Comparison of ENCODE assay signal across 8 cellular contexts in genomic region chr6:159819932-159820640, GRCh38. TPM values are rescaled to one million over a fixed set of nuclear protein-coding genes. Genes with fewer than 3 reads are reported as not detected.
DNase-seq lines count a peak whose midpoint lies in the region; ATAC-seq, FAIRE-seq and TF ChIP-seq lines count a peak whose summit lies in the region.

No MANE protein-coding gene starts in this region.

- no TSS peak for BruUV-seq in K562 (replicated peaks; lab: Mats Ljungman, UMichigan)

- H3K4me3 ChIP-seq in Peyer's patch (peak overlapping the region in 1 of 4 donors; percentile 10), K562 (no peak overlapping the region)

- TF ChIP-seq POLR2A in Peyer's patch (IDR thresholded peaks at IDR 0.05) (no peak), K562 (conservative IDR thresholded peaks at IDR 0.05) (no peak)

- POLR2A ChIA-PET in K562 (lab: Yijun Ruan, JAX) = interaction anchor here (0.5 to 1.4 kb wide), 6 partner anchors 8 to 679 kb away, joined by 3 to 5 read pairs (median 3); no protein-coding TSS in a partner anchor

- in situ Hi-C loops in K562 (cut with MboI) = no loop called here

- no peak for FAIRE-seq in K562 (lab: Jason Lieb, UNC)

- TF ChIP-seq RAD21 in K562 (CRISPR knock-in tag; conservative IDR thresholded peaks at IDR 0.05 in 1 of 2, IDR thresholded peaks at IDR 0.05 in 1 of 2) = no peak

- H3K9ac ChIP-seq in K562 (ENCODE audit: insufficient read depth in 1 of 2, low read depth in 2 of 2, low read length in 2 of 2) = peak overlapping the region in 1 of 2 experiments; percentile 18; a peak in 2 of 4 replicates

- peaks cover 3% of the 10 kb centered on the region; the same call in 1 of the 2 replicates for H4K20me1 ChIP-seq in K562 (replicated peaks; ENCODE audit: control insufficient read depth, insufficient read depth, low read length)

- H2AFZ ChIP-seq in K562 (ENCODE audit: low read depth, low read length) = no peak overlapping the region

- H3K79me2 ChIP-seq in K562 (ENCODE audit: control insufficient read depth, insufficient read depth, low read length) = no peaks in the 10 kb centered on the region

- no peak overlapping the region for H3K4me2 ChIP-seq in K562 (ENCODE audit: insufficient read depth, low read length)

- H3K36me3 ChIP-seq in Peyer's patch = no peaks in the 10 kb centered on the region
- no peaks in the 10 kb centered on the region for H3K36me3 ChIP-seq in K562 (ENCODE audit: control insufficient read depth, insufficient read depth, low read length)

- H3K27ac ChIP-seq in Peyer's patch (no peak overlapping the region), K562 (ENCODE audit: extremely low read depth, low read depth, low read length) (no peak overlapping the region)

- no peak for TF ChIP-seq CTCF in Peyer's patch (IDR thresholded peaks at IDR 0.05)
- no peak for TF ChIP-seq CTCF in K562 (IDR thresholded peaks at IDR 0.05 in 2 of 3, conservative IDR thresholded peaks at IDR 0.05 in 1 of 3; ENCODE audit: insufficient read depth in 2 of 3, low read depth in 1 of 3, low read length in 3 of 3)

- ATAC-seq in GM21528 (IDR thresholded peaks at IDR 0.05; ENCODE audit: low FRiP score, unreplicated experiment) = peak; percentile 79
- ATAC-seq in K562 = peak; percentile 29
- no peak for ATAC-seq in HG02759 (IDR thresholded peaks at IDR 0.05; ENCODE audit: unreplicated experiment)

- intact Hi-C loops in K562 (cut with micrococcal nuclease) = no loop called here

- H3K9me1 ChIP-seq in K562 (ENCODE audit: control insufficient read depth, insufficient read depth, low read length) = peaks cover 4% of the 10 kb centered on the region

- CTCF ChIA-PET in K562 (lab: Yijun Ruan, JAX; ENCODE audit: low intra/inter-chr PET ratio) = no interaction called here

- H3K4me1 ChIP-seq in Peyer's patch = no peaks in the 10 kb centered on the region
- H3K4me1 ChIP-seq in K562 (replicated peaks in 1 of 2; ENCODE audit: control insufficient read depth in 2 of 2, insufficient read depth in 2 of 2, low read length in 2 of 2) = peaks cover 0 to 5% of the 10 kb centered on the region in 2 experiments; a peak in 2 of 5 replicates

- peak in 2 of 3 donors; percentile 32 to 50 for DNase-seq in Peyer's patch
- no peak for DNase-seq in K562 (ENCODE audit: extremely low read depth in 1 of 4, low spot score in 3 of 4)
- peak; percentile 3 to 28 for DNase-seq in stimulated activated CD4-positive, alpha-beta T cell treated with anti-CD3 and anti-CD28 coated beads, Interleukin-4, amount 100 ng/mL, for 48 hours (ENCODE audit: low read depth in 2 of 2)
- DNase-seq in effector CD8-positive, alpha-beta T cell (lab: John Stamatoyannopoulos, UW) = no peak
- DNase-seq in NCI-H748 treated with DMSO at 0.1 percent for 48 hours (lab: John Stamatoyannopoulos, UW) = no peak
- no peak for DNase-seq in anterior cingulate cortex (lab: John Stamatoyannopoulos, UW)

- WGBS in K562 (ENCODE audit: insufficient coverage, low coverage, missing lambda C conversion rate) = 3% methylated on average over 28 of the region's 28 CpGs

- H3K27me3 ChIP-seq in Peyer's patch (no peaks in the 10 kb centered on the region), K562 (ENCODE audit: control insufficient read depth in 2 of 2, insufficient read depth in 2 of 2, low read length in 2 of 2) (peaks cover 72 to 75% of the 10 kb centered on the region in 2 experiments)

- H3K9me3 ChIP-seq in Peyer's patch = no peaks in the 10 kb centered on the region
- no peaks in the 10 kb centered on the region for H3K9me3 ChIP-seq in K562 (replicated peaks; ENCODE audit: control insufficient read depth, insufficient read depth, low read depth, low read length)

- no peak for TF ChIP-seq EP300 in K562 (IDR thresholded peaks at IDR 0.05; ENCODE audit: low read length)

TF ChIP-seq in K562, 482 proteins besides CTCF, POLR2A, EP300 and RAD21 (continues in another document):
- peak; percentile 57; the same call in 1 of the 2 replicates for TF ChIP-seq NR2F6 (CRISPR knock-in tag; IDR thresholded peaks at IDR 0.05)

RNA-seq across cellular contexts. Expression of gene PNLDC1, which starts 20.0 kb away (rescaled TPM):
- total RNA-seq in Peyer's patch = not detected
- not detected in 2 replicates for total RNA-seq in K562 (2011; cell fraction: chromatin; rRNA removed; ENCODE audit: low replicate concordance)
- not detected in 2 replicates for total RNA-seq in K562 (2011; cell fraction: nucleolus; rRNA removed)
- total RNA-seq in K562 (2011; cell fraction: nucleoplasm; rRNA removed) = not detected in 2 replicates
- not detected in 2 replicates for total RNA-seq in K562 (2014; rRNA removed)
- not detected in 2 replicates for total RNA-seq in K562 (2014; rRNA removed; fragmentation: Illumina TruSeq; extraction: Trizol)
- total RNA-seq in K562 (2015; rRNA removed; fragmentation: Illumina TruSeq; extraction: Trizol) = not detected in 2 replicates
- not detected in 2 replicates for total RNA-seq in K562 (2021)
- polyA plus RNA-seq in K562 (2011; rRNA removed) = not detected in 2 replicates
- polyA plus RNA-seq in K562 (2011; cell fraction: cytosol; rRNA removed) = 0.12 TPM in 1 of 2 replicates, not detected in the other
- polyA plus RNA-seq in K562 (2011; cell fraction: nucleus; rRNA removed) = not detected in 2 replicates
- polyA plus RNA-seq in K562 (2012) = 0.04 and 0.28 TPM in 2 replicates
- not detected in 2 replicates for polyA plus RNA-seq in K562 (2014; fragmentation: Illumina TruSeq; extraction: Trizol)
- polyA plus RNA-seq in K562 (2014; fragmentation: Nextera tagmentation; extraction: Ambion mirVana) = not detected
- polyA plus RNA-seq in K562 (2014; rRNA removed) = 0.07 and 0.12 TPM in 2 replicates
- polyA minus RNA-seq in K562 (2011; rRNA and poly(A)+ RNA removed) = not detected in 2 replicates
- not detected in 2 replicates for polyA minus RNA-seq in K562 (2011; cell fraction: cytosol; rRNA and poly(A)+ RNA removed)
- polyA minus RNA-seq in K562 (2011; cell fraction: nucleus; rRNA and poly(A)+ RNA removed) = not detected in 2 replicates

RNA-seq across cellular contexts. Expression of gene MRPL18, which starts 29.8 kb away (rescaled TPM):
- 10 to 100 TPM; 25.1 to 58.5 (median 35.7) TPM for total RNA-seq in Peyer's patch
- 16.7 and 22.8 TPM in 2 replicates for total RNA-seq in K562 (2011; cell fraction: chromatin; rRNA removed; ENCODE audit: low replicate concordance)
- total RNA-seq in K562 (2011; cell fraction: nucleolus; rRNA removed) = 19.2 and 19.5 TPM in 2 replicates
- 26.3 and 35.2 TPM in 2 replicates for total RNA-seq in K562 (2011; cell fraction: nucleoplasm; rRNA removed)
- total RNA-seq in K562 (2014; rRNA removed) = 182 and 213 TPM in 2 replicates
- total RNA-seq in K562 (2014; rRNA removed; fragmentation: Illumina TruSeq; extraction: Trizol) = 176 and 177 TPM in 2 replicates
- 181 and 197 TPM in 2 replicates for total RNA-seq in K562 (2015; rRNA removed; fragmentation: Illumina TruSeq; extraction: Trizol)
- 158 and 162 TPM in 2 replicates for total RNA-seq in K562 (2021)
- polyA plus RNA-seq in K562 (2011; rRNA removed) = 142 and 149 TPM in 2 replicates
- 83.2 and 101 TPM in 2 replicates for polyA plus RNA-seq in K562 (2011; cell fraction: cytosol; rRNA removed)
- polyA plus RNA-seq in K562 (2011; cell fraction: nucleus; rRNA removed) = 56.0 and 76.4 TPM in 2 replicates
- 136 and 193 TPM in 2 replicates for polyA plus RNA-seq in K562 (2012)
- 175 and 196 TPM in 2 replicates for polyA plus RNA-seq in K562 (2014; fragmentation: Illumina TruSeq; extraction: Trizol)
- polyA plus RNA-seq in K562 (2014; fragmentation: Nextera tagmentation; extraction: Ambion mirVana) = 100 to 1,000 TPM; 395 to 456 TPM
- polyA plus RNA-seq in K562 (2014; rRNA removed) = 220 and 256 TPM in 2 replicates
- polyA minus RNA-seq in K562 (2011; rRNA and poly(A)+ RNA removed) = 64.8 and 70.6 TPM in 2 replicates
- polyA minus RNA-seq in K562 (2011; cell fraction: cytosol; rRNA and poly(A)+ RNA removed) = 28.2 and 34.9 TPM in 2 replicates
- 13.5 and 23.9 TPM in 2 replicates for polyA minus RNA-seq in K562 (2011; cell fraction: nucleus; rRNA and poly(A)+ RNA removed)

RNA-seq across cellular contexts. Expression of gene TCP1, which starts 30.7 kb away (rescaled TPM):
- total RNA-seq in Peyer's patch = 100 to 1,000 TPM in 3 of 4 donors, 10 to 100 TPM in 1; 68.8 to 233 (median 135) TPM
- 417 and 829 TPM in 2 replicates for total RNA-seq in K562 (2011; cell fraction: chromatin; rRNA removed; ENCODE audit: low replicate concordance)
- 282 and 299 TPM in 2 replicates for total RNA-seq in K562 (2011; cell fraction: nucleolus; rRNA removed)
- total RNA-seq in K562 (2011; cell fraction: nucleoplasm; rRNA removed) = 449 and 476 TPM in 2 replicates
- total RNA-seq in K562 (2014; rRNA removed) = 515 and 618 TPM in 2 replicates
- total RNA-seq in K562 (2014; rRNA removed; fragmentation: Illumina TruSeq; extraction: Trizol) = 801 and 895 TPM in 2 replicates
- 711 and 732 TPM in 2 replicates for total RNA-seq in K562 (2015; rRNA removed; fragmentation: Illumina TruSeq; extraction: Trizol)
- 627 and 658 TPM in 2 replicates for total RNA-seq in K562 (2021)
- 276 and 332 TPM in 2 replicates for polyA plus RNA-seq in K562 (2011; rRNA removed)
- polyA plus RNA-seq in K562 (2011; cell fraction: cytosol; rRNA removed) = 190 and 209 TPM in 2 replicates
- polyA plus RNA-seq in K562 (2011; cell fraction: nucleus; rRNA removed) = 340 and 385 TPM in 2 replicates
- 349 and 560 TPM in 2 replicates for polyA plus RNA-seq in K562 (2012)
- 575 and 659 TPM in 2 replicates for polyA plus RNA-seq in K562 (2014; fragmentation: Illumina TruSeq; extraction: Trizol)
- 100 to 1,000 TPM; 475 to 645 TPM for polyA plus RNA-seq in K562 (2014; fragmentation: Nextera tagmentation; extraction: Ambion mirVana)
- polyA plus RNA-seq in K562 (2014; rRNA removed) = 311 and 331 TPM in 2 replicates
- 971 and 1,025 TPM in 2 replicates for polyA minus RNA-seq in K562 (2011; rRNA and poly(A)+ RNA removed)
- 585 and 708 TPM in 2 replicates for polyA minus RNA-seq in K562 (2011; cell fraction: cytosol; rRNA and poly(A)+ RNA removed)
- 302 and 460 TPM in 2 replicates for polyA minus RNA-seq in K562 (2011; cell fraction: nucleus; rRNA and poly(A)+ RNA removed)

RNA-seq across cellular contexts. Expression of gene ACAT2, which starts 58.2 kb away (rescaled TPM):
- total RNA-seq in Peyer's patch (10 to 100 TPM in 3 of 4 donors, 1 to 10 TPM in 1; 6.6 to 22.2 (median 16.5) TPM), K562 (2014; rRNA removed) (63.0 and 74.1 TPM in 2 replicates), K562 (2014; rRNA removed; fragmentation: Illumina TruSeq; extraction: Trizol) (151 and 166 TPM in 2 replicates), K562 (2015; rRNA removed; fragmentation: Illumina TruSeq; extraction: Trizol) (78.8 and 85.6 TPM in 2 replicates), K562 (2021) (131 and 144 TPM in 2 replicates)
- 97.0 and 119 TPM in 2 replicates for total RNA-seq in K562 (2011; cell fraction: chromatin; rRNA removed; ENCODE audit: low replicate concordance)
- total RNA-seq in K562 (2011; cell fraction: nucleolus; rRNA removed) = 75.9 and 101 TPM in 2 replicates
- 118 and 128 TPM in 2 replicates for total RNA-seq in K562 (2011; cell fraction: nucleoplasm; rRNA removed)
- polyA plus RNA-seq in K562 (2011; rRNA removed) (265 and 286 TPM in 2 replicates), K562 (2014; fragmentation: Illumina TruSeq; extraction: Trizol) (93.8 and 98.3 TPM in 2 replicates), K562 (2014; fragmentation: Nextera tagmentation; extraction: Ambion mirVana) (100 to 1,000 TPM; 247 to 309 TPM), K562 (2014; rRNA removed) (90.9 and 94.5 TPM in 2 replicates)
- polyA plus RNA-seq in K562 (2011; cell fraction: cytosol; rRNA removed) = 60.4 and 121 TPM in 2 replicates
- polyA plus RNA-seq in K562 (2011; cell fraction: nucleus; rRNA removed) = 71.9 and 123 TPM in 2 replicates
- 58.3 and 88.8 TPM in 2 replicates for polyA plus RNA-seq in K562 (2012)
- 193 and 204 TPM in 2 replicates for polyA minus RNA-seq in K562 (2011; rRNA and poly(A)+ RNA removed)
- 59.9 and 62.8 TPM in 2 replicates for polyA minus RNA-seq in K562 (2011; cell fraction: cytosol; rRNA and poly(A)+ RNA removed)
- polyA minus RNA-seq in K562 (2011; cell fraction: nucleus; rRNA and poly(A)+ RNA removed) = 42.4 and 92.6 TPM in 2 replicates

Comparison
In these comparisons a context has a peak if more than half of its experiments do, and no peak if none do; other contexts are left out.
1. DNase-seq: peak in Peyer's patch (2 of 3) and stimulated activated CD4-positive, alpha-beta T cell treated with anti-CD3 and anti-CD28 coated beads, Interleukin-4, amount 100 ng/mL, for 48 hours (2 of 2); none in K562 (0 of 4), effector CD8-positive, alpha-beta T cell (single experiment), NCI-H748 treated with DMSO at 0.1 percent for 48 hours (single experiment) and anterior cingulate cortex (0 of 58).